8 cellular contexts compared by ENCODE assay signal in the genomic region with DNA sequence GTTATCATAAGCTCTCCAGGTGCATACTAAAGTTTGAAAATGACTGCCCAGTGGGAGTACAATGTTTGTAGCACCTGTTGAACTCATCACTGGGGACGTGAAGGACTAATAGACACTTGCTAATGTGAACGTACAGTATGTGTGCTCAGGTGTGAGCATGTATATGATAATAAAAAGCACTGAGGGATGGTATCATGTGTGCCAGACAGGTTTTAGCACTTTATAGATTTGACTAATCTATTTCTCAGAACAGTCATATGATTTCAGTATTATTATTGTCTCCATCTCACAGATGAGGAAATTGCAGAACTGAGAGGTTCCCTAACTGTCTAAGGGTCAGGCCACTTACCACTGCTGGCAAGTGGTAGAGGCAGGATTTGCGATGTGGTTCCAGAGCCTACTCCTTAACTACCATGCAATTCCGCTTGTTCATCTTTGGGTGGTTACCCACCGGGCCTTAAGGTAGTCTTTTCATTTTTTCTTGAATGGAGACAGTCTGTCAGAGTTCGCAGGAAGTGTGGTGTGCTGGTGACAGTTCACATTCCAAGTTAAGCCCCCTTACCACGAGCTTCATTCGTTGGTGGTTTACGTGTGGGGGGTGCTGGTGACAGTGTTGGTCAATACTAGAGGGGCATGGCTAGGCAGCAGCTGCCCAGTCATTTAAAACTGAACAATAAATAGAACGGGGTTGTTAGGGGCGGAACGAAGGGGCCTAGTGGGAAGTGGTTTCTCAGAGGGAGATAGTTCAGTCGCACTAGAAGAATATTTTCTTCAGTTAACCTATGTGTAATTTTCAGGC. TPM values are rescaled to one million over a fixed set of nuclear protein-coding genes. Genes with fewer than 3 reads are reported as not detected.
A peak's percentile ranks its signal among the peaks of the same experiment; 100 is the strongest.
DNase-seq lines count a peak whose midpoint lies in the region; ATAC-seq and TF ChIP-seq lines count a peak whose summit lies in the region.

No MANE protein-coding gene starts in this region.

- H3K9me3 Mint-ChIP-seq in osteocyte (ENCODE audit: unreplicated experiment), result no peaks in the 10 kb centered on the region
- no peaks in the 10 kb centered on the region for H3K9me3 Mint-ChIP-seq in chondrocyte (ENCODE audit: low read depth)

- H3K4me3 Mint-ChIP-seq in osteocyte (ENCODE audit: unreplicated experiment) (no peak overlapping the region), chondrocyte (ENCODE audit: unreplicated experiment) (no peak overlapping the region)

- TF ChIP-seq CTCF in osteocyte (IDR thresholded peaks at IDR 0.05) (no peak), chondrocyte (IDR thresholded peaks at IDR 0.05) (no peak)

- ATAC-seq in activated CD4-positive, CD25-positive, alpha-beta regulatory T cell treated with anti-CD3 and anti-CD28 coated beads, Interleukin-2, amount 50 U/mL, for 24 hours, result peak; percentile 89 to 91
- peak; percentile 57 for ATAC-seq in HG02943 (IDR thresholded peaks at IDR 0.05; ENCODE audit: low read depth, unreplicated experiment)

- no peak overlapping the region for H3K27ac Mint-ChIP-seq in osteocyte (ENCODE audit: unreplicated experiment)
- H3K27ac Mint-ChIP-seq in chondrocyte (ENCODE audit: unreplicated experiment), result no peak overlapping the region

- H3K27me3 Mint-ChIP-seq in osteocyte (ENCODE audit: unreplicated experiment) (no peaks in the 10 kb centered on the region), chondrocyte (ENCODE audit: low read depth) (no peaks in the 10 kb centered on the region)

- no peaks in the 10 kb centered on the region for H3K36me3 Mint-ChIP-seq in osteocyte (ENCODE audit: unreplicated experiment)
- no peaks in the 10 kb centered on the region for H3K36me3 Mint-ChIP-seq in chondrocyte (ENCODE audit: low read depth)

- DNase-seq in activated CD4-positive, CD25-positive, alpha-beta regulatory T cell (lab: John Stamatoyannopoulos, UW), result no peak
- DNase-seq in SIG-M5 (lab: John Stamatoyannopoulos, UW), result peak; percentile 92
- peak; percentile 32 for DNase-seq in osteocyte (ENCODE audit: extremely low spot score, unreplicated experiment)
- DNase-seq in NCI-H2227 (lab: John Stamatoyannopoulos, UW; ENCODE audit: unreplicated experiment), result no peak
- no peak for DNase-seq in chondrocyte (ENCODE audit: low spot score)
- no peak for DNase-seq in activated CD4-positive, alpha-beta T cell treated with anti-CD3 and anti-CD28 coated beads, Interleukin-2, amount 50 U/mL, for 48 hours

- H3K4me1 Mint-ChIP-seq in osteocyte (ENCODE audit: unreplicated experiment) (peaks cover 63% of the 10 kb centered on the region), chondrocyte (ENCODE audit: low read depth) (peaks cover 68% of the 10 kb centered on the region)

RNA-seq across cellular contexts. Expression of a gene that starts 46.8 kb away (rescaled TPM):
- total RNA-seq in osteocyte (29.4 and 29.9 TPM in 2 replicates), chondrocyte (25.7 to 29.5 TPM (median 28.4 TPM) in 3 replicates)

Comparison
In these comparisons a context has a peak if more than half of its experiments do, and no peak if none do; other contexts are left out.
1. DNase-seq: peak in SIG-M5 (single experiment) and osteocyte (single experiment); none in activated CD4-positive, CD25-positive, alpha-beta regulatory T cell (0 of 4), NCI-H2227 (single experiment), chondrocyte (single experiment) and activated CD4-positive, alpha-beta T cell treated with anti-CD3 and anti-CD28 coated beads, Interleukin-2, amount 50 U/mL, for 48 hours (0 of 2).